10 cellular contexts compared by ENCODE assay signal in genomic region chr4:153649572-153649991, GRCh38. TPM values are rescaled to one million over a fixed set of nuclear protein-coding genes. Genes with fewer than 3 reads are reported as not detected.
DNase-seq lines count a peak whose midpoint lies in the region; ATAC-seq and TF ChIP-seq lines count a peak whose summit lies in the region.
"Had no signal": no experiment of that assay in that cellular context is flagged by ENCODE, and none has a peak within 500 bp of the region (broad histone marks: within the 10 kb centered on the region; RNA-seq: fewer than 3 reads in every experiment).

No MANE protein-coding gene starts in this region.

- ATAC-seq in HG02852 (IDR thresholded peaks at IDR 0.05; ENCODE audit: unreplicated experiment) (no peak), HG02840 (IDR thresholded peaks at IDR 0.05; ENCODE audit: low FRiP score, unreplicated experiment) (no peak), HG03159 (IDR thresholded peaks at IDR 0.05; ENCODE audit: unreplicated experiment) (no peak)

- H3K4me3 ChIP-seq in fibroblast of villous mesenchyme (ENCODE audit: low read depth, low read length), result no peak overlapping the region

- DNase-seq in AG09319 (ENCODE audit: extremely low read depth, low read depth) (no peak), RPMI8226 (peak; percentile 8), fibroblast of villous mesenchyme (ENCODE audit: low read depth) (peak; percentile 42), NCI-H1092 treated with DMSO at 0.1 percent for 48 hours (lab: John Stamatoyannopoulos, UW) (no peak)
- DNase-seq: activated B cell treated with CpG ODN at 0.5 μM for 24 hours, substantia nigra had no signal

- TF ChIP-seq CTCF in AG09319 (IDR thresholded peaks at IDR 0.05; ENCODE audit: low read depth, low read length) (peak; percentile 9), GM12872 (IDR thresholded peaks at IDR 0.05; ENCODE audit: insufficient read depth, low read depth, low read length) (peak; percentile 45; the same call in 2 of the 3 replicates), fibroblast of villous mesenchyme (IDR thresholded peaks at IDR 0.05; ENCODE audit: insufficient read depth, low read depth, low read length) (peak; percentile 38)

RNA-seq across cellular contexts. Expression of gene TLR2, which starts 34.5 kb away (rescaled TPM):
- under 0.01 and 0.32 TPM in 2 replicates for total RNA-seq in fibroblast of villous mesenchyme

Comparison
In these comparisons a context has a peak if more than half of its experiments do, and no peak if none do; other contexts are left out.
1. DNase-seq: peak in RPMI8226 (single experiment) and fibroblast of villous mesenchyme (single experiment); none in AG09319 (single experiment) and NCI-H1092 treated with DMSO at 0.1 percent for 48 hours (single experiment).
2. Peak in every context shown above with its lines, with median percentiles within 50 percentile points of each other: CTCF ChIP-seq.